25 cellular contexts compared by ENCODE assay signal in genomic region chr12:32223941-32224340, GRCh38.
"Had no signal": no experiment of that assay in that cellular context is flagged by ENCODE, and none has a peak within 500 bp of the region (broad histone marks: within the 10 kb centered on the region; RNA-seq: fewer than 3 reads in every experiment).

No MANE protein-coding gene starts in this region.

- H3K4me1 ChIP-seq: SJSA1 had no signal

- H3K9me3 ChIP-seq: SJSA1 had no signal

- H3K4me3 ChIP-seq: PC-9, SJSA1, SK-N-MC had no signal

- H3K4me2 ChIP-seq: PC-9 had no signal

- ATAC-seq: HepG2 had no signal

- H3K36me3 ChIP-seq: SJSA1 had no signal

- H3K27ac ChIP-seq: PC-9, SJSA1, SK-N-MC had no signal

- H2AFZ ChIP-seq: PC-9 had no signal

- DNase-seq: IMR-90, Karpas-422, KG1, MM.1S, MV-4-11, NCI-H1092, NCI-H1105 treated with DMSO at 0.1 percent for 48 hours, NCI-H1417 treated with DMSO at 0.1 percent for 48 hours, NCI-H146, NCI-H1694 treated with DMSO at 0.1 percent for 48 hours, NCI-H1930, NCI-H2081, NCI-H2107, NCI-H2227 treated with DMSO at 0.1 percent for 48 hours, NCI-H524, NCI-H526 treated with DMSO at 0.1 percent for 48 hours, NCI-H774, OCI-M1, PC-9, Right ventricle myocardium superior, RPMI8226, SIG-M5 had no signal
